ENCODE assay signal across 12 cellular contexts in the genomic region with DNA sequence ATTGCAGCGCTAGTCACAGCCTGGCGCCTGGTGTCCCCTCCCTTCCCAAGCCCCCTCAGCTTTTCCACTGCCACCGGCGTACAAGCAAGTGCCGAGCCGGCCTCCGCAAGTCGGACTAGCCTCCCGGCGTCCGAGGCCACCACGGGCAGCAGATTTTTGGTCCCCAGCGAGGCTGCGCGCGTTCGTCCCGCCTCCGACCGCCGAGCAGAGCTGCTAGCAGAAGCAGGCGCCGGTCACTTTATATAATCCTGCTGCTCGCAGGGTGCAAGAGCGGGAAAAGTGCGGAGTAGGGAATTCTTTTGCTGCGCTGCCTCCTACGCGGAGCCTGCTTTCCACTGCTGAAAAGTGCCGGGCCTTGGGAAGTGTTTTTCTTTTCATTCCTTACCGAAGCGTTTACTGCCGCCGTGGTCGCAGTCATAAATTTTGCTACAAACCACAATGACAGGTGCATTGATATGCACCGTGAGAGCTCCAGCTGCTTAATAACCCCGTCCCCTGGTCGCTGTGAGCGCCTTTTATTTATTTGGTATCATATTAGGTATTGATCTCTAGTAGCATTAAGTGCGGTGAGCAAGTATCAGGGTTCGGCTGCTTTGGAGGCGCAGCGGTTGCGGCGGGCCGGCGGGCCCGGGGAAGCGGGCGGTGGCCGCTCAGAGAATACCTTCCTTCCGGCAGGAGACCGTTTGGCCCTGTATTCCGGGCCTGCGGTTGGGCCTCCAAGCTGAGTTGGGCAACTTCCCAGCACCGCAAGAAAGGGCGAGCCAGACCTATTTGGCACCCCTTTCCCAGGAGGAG. TPM values are rescaled to one million over a fixed set of nuclear protein-coding genes. Genes with fewer than 3 reads are reported as not detected.
DNase-seq lines count a peak whose midpoint lies in the region; ATAC-seq and TF ChIP-seq lines count a peak whose summit lies in the region.
"Had no signal": no experiment of that assay in that cellular context is flagged by ENCODE, and none has a peak within 500 bp of the region (broad histone marks: within the 10 kb centered on the region; RNA-seq: fewer than 3 reads in every experiment).

No MANE protein-coding gene starts in this region.

- H3K27me3 ChIP-seq in kidney epithelial cell (ENCODE audit: control insufficient read depth, insufficient read depth, low read length) = no peaks in the 10 kb centered on the region
- peaks cover 27 to 56% (median 55%) of the 10 kb centered on the region in 3 donors for H3K27me3 ChIP-seq in gastrocnemius medialis

- TF ChIP-seq POLR2A in gastrocnemius medialis (IDR thresholded peaks at IDR 0.05) = no peak

- H3K4me1 ChIP-seq in gastrocnemius medialis = peaks cover 0 to 5% of the 10 kb centered on the region in 2 donors

- intact Hi-C loops in gastrocnemius medialis (cut with DNase I; ENCODE audit: low total_unique reads) = no loop called here

- H3K4me3 Mint-ChIP-seq in activated T-cell treated with anti-CD3 and anti-CD28 coated beads, Interleukin-2, amount 50 U/mL, for 72 hours = peak overlapping the region; percentile 12 to 49
- H3K4me3 Mint-ChIP-seq in activated T-cell treated with anti-CD3 and anti-CD28 coated beads, Interleukin-2, amount 50 U/mL, for 4 hours = no peak overlapping the region
- H3K4me3 Mint-ChIP-seq in type B pancreatic cell = peak overlapping the region; percentile 87
- H3K4me3 Mint-ChIP-seq: activated T-helper 17 cell treated with anti-CD3 and anti-CD28 coated beads, Interleukin-2, amount 50 U/mL, for 72 hours had no signal

- no peak for TF ChIP-seq CTCF in kidney epithelial cell (IDR thresholded peaks at IDR 0.05; ENCODE audit: insufficient read depth, low read length, poor library complexity, severe bottlenecking)
- TF ChIP-seq CTCF in type B pancreatic cell (conservative IDR thresholded peaks at IDR 0.05) = no peak
- TF ChIP-seq CTCF in gastrocnemius medialis (IDR thresholded peaks at IDR 0.05 in 4 of 5, conservative IDR thresholded peaks at IDR 0.05 in 1 of 5) = no peak

- H3K9me3 ChIP-seq in gastrocnemius medialis = no peaks in the 10 kb centered on the region

- no peak overlapping the region for H3K27ac Mint-ChIP-seq in activated T-cell treated with anti-CD3 and anti-CD28 coated beads, Interleukin-2, amount 50 U/mL, for 72 hours
- H3K27ac Mint-ChIP-seq in type B pancreatic cell = peak overlapping the region; percentile 89
- H3K27ac Mint-ChIP-seq: activated T-helper 17 cell treated with anti-CD3 and anti-CD28 coated beads, Interleukin-2, amount 50 U/mL, for 72 hours; effector memory CD8-positive, alpha-beta T cell had no signal

- H3K36me3 ChIP-seq in kidney epithelial cell (ENCODE audit: control insufficient read depth, insufficient read depth, low read length) (no peaks in the 10 kb centered on the region), gastrocnemius medialis (no peaks in the 10 kb centered on the region)

- H3K4me3 ChIP-seq in kidney epithelial cell (ENCODE audit: low read depth, low read length) (peak overlapping the region; percentile 30), gastrocnemius medialis (peak overlapping the region in 1 of 4 donors; percentile 17)

- H3K27me3 Mint-ChIP-seq in activated T-cell treated with anti-CD3 and anti-CD28 coated beads, Interleukin-2, amount 50 U/mL, for 72 hours (ENCODE audit: low read depth) = peaks cover 97% of the 10 kb centered on the region
- peaks cover 92% of the 10 kb centered on the region for H3K27me3 Mint-ChIP-seq in activated T-cell treated with anti-CD3 and anti-CD28 coated beads, Interleukin-2, amount 50 U/mL, for 4 hours (ENCODE audit: low read depth)
- H3K27me3 Mint-ChIP-seq in type B pancreatic cell = peaks cover 90% of the 10 kb centered on the region

- in situ Hi-C loops in gastrocnemius medialis (cut with MboI; ENCODE audit: low sequenced_read_pairs in 4 of 4) = no loop called here

- peaks cover 10% of the 10 kb centered on the region for H3K4me1 Mint-ChIP-seq in activated T-cell treated with anti-CD3 and anti-CD28 coated beads, Interleukin-2, amount 50 U/mL, for 72 hours (ENCODE audit: low read depth)
- H3K4me1 Mint-ChIP-seq in activated T-cell treated with anti-CD3 and anti-CD28 coated beads, Interleukin-2, amount 50 U/mL, for 4 hours (ENCODE audit: low read depth) = peaks cover 5% of the 10 kb centered on the region
- peaks cover 50% of the 10 kb centered on the region for H3K4me1 Mint-ChIP-seq in type B pancreatic cell (ENCODE audit: unreplicated experiment)

- H3K36me3 Mint-ChIP-seq in activated T-cell treated with anti-CD3 and anti-CD28 coated beads, Interleukin-2, amount 50 U/mL, for 72 hours (ENCODE audit: insufficient read depth in 2 of 2) = peaks cover 2 to 8% of the 10 kb centered on the region in 2 donors
- H3K36me3 Mint-ChIP-seq in activated T-cell treated with anti-CD3 and anti-CD28 coated beads, Interleukin-2, amount 50 U/mL, for 4 hours (ENCODE audit: insufficient read depth) = no peaks in the 10 kb centered on the region
- peaks cover 16% of the 10 kb centered on the region for H3K36me3 Mint-ChIP-seq in type B pancreatic cell

- DNase-seq in activated T-cell treated with anti-CD3 and anti-CD28 coated beads, Interleukin-2, amount 50 U/mL, for 72 hours = no peak
- DNase-seq in activated T-cell treated with anti-CD3 and anti-CD28 coated beads, Interleukin-2, amount 50 U/mL, for 4 hours = no peak
- DNase-seq in kidney epithelial cell (ENCODE audit: low read depth) = no peak
- DNase-seq in type B pancreatic cell (ENCODE audit: extremely low spot score, unreplicated experiment) = no peak
- DNase-seq in gastrocnemius medialis = no peak
- no peak for DNase-seq in NCI-H510A (lab: John Stamatoyannopoulos, UW)
- DNase-seq: activated CD4-positive, CD25-positive, alpha-beta regulatory T cell; effector memory CD8-positive, alpha-beta T cell; NCI-H2107 had no signal

- no peak overlapping the region for H3K27ac ChIP-seq in gastrocnemius medialis

- ATAC-seq in activated T-cell treated with anti-CD3 and anti-CD28 coated beads, Interleukin-2, amount 50 U/mL, for 72 hours (replicated peaks in 1 of 2) = no peak
- ATAC-seq in activated T-cell treated with anti-CD3 and anti-CD28 coated beads, Interleukin-2, amount 50 U/mL, for 4 hours = no peak
- ATAC-seq in gastrocnemius medialis = no peak
- ATAC-seq: activated T-helper 17 cell treated with anti-CD3 and anti-CD28 coated beads, Interleukin-2, amount 50 U/mL, for 72 hours; effector memory CD8-positive, alpha-beta T cell had no signal

- H3K9me3 Mint-ChIP-seq in activated T-cell treated with anti-CD3 and anti-CD28 coated beads, Interleukin-2, amount 50 U/mL, for 72 hours = no peaks in the 10 kb centered on the region
- H3K9me3 Mint-ChIP-seq in activated T-cell treated with anti-CD3 and anti-CD28 coated beads, Interleukin-2, amount 50 U/mL, for 4 hours = peaks cover 7% of the 10 kb centered on the region
- no peaks in the 10 kb centered on the region for H3K9me3 Mint-ChIP-seq in type B pancreatic cell

RNA-seq across cellular contexts. Expression of a gene that starts 7.9 kb away (rescaled TPM):
- total RNA-seq in activated T-cell treated with anti-CD3 and anti-CD28 coated beads, Interleukin-2, amount 50 U/mL, for 72 hours = not detected
- total RNA-seq in activated T-cell treated with anti-CD3 and anti-CD28 coated beads, Interleukin-2, amount 50 U/mL, for 4 hours = not detected
- total RNA-seq in kidney epithelial cell (5.4 and 9.2 TPM in 2 replicates), type B pancreatic cell (ENCODE audit: low replicate concordance) (25.4 TPM in 1 of 2 replicates, not detected in the other), gastrocnemius medialis (1 to 10 TPM in 1 of 4 donors, under 1 TPM in 2, not detected in 1; 0.36 to 1.7 (median 0.64) TPM)
- total RNA-seq: activated T-helper 17 cell treated with anti-CD3 and anti-CD28 coated beads, Interleukin-2, amount 50 U/mL, for 72 hours; LHCN-M2; osteocyte had no signal

RNA-seq across cellular contexts. Expression of a gene that starts 13.7 kb away (rescaled TPM):
- not detected for total RNA-seq in activated T-cell treated with anti-CD3 and anti-CD28 coated beads, Interleukin-2, amount 50 U/mL, for 72 hours
- not detected for total RNA-seq in activated T-cell treated with anti-CD3 and anti-CD28 coated beads, Interleukin-2, amount 50 U/mL, for 4 hours
- 5.4 and 13.8 TPM in 2 replicates for total RNA-seq in kidney epithelial cell
- 37.0 TPM in 1 of 2 replicates, not detected in the other for total RNA-seq in type B pancreatic cell (ENCODE audit: low replicate concordance)
- total RNA-seq in gastrocnemius medialis = 1 to 10 TPM in 1 of 4 donors, under 1 TPM in 1, not detected in 2; 0.29 to 1.4 TPM
- total RNA-seq: activated T-helper 17 cell treated with anti-CD3 and anti-CD28 coated beads, Interleukin-2, amount 50 U/mL, for 72 hours; LHCN-M2; osteocyte had no signal

RNA-seq across cellular contexts. Expression of a gene that starts 23.5 kb away (rescaled TPM):
- not detected for total RNA-seq in activated T-cell treated with anti-CD3 and anti-CD28 coated beads, Interleukin-2, amount 50 U/mL, for 72 hours
- not detected for total RNA-seq in activated T-cell treated with anti-CD3 and anti-CD28 coated beads, Interleukin-2, amount 50 U/mL, for 4 hours
- 9.8 and 11.1 TPM in 2 replicates for total RNA-seq in kidney epithelial cell
- 7.7 TPM in 1 of 2 replicates, not detected in the other for total RNA-seq in type B pancreatic cell (ENCODE audit: low replicate concordance)
- under 1 TPM in 1 of 4 donors, not detected in 3; 0.20 TPM for total RNA-seq in gastrocnemius medialis
- total RNA-seq: activated T-helper 17 cell treated with anti-CD3 and anti-CD28 coated beads, Interleukin-2, amount 50 U/mL, for 72 hours; LHCN-M2; osteocyte had no signal

RNA-seq across cellular contexts. Expression of a gene that starts 35.5 kb away (rescaled TPM):
- not detected for total RNA-seq in activated T-cell treated with anti-CD3 and anti-CD28 coated beads, Interleukin-2, amount 50 U/mL, for 72 hours
- total RNA-seq in activated T-cell treated with anti-CD3 and anti-CD28 coated beads, Interleukin-2, amount 50 U/mL, for 4 hours = under 1 TPM in 1 of 3 donors, not detected in 2; 0.11 TPM
- total RNA-seq in kidney epithelial cell (18.1 and 22.5 TPM in 2 replicates), type B pancreatic cell (ENCODE audit: low replicate concordance) (2.8 TPM in 1 of 2 replicates, not detected in the other), gastrocnemius medialis (10 to 100 TPM in 1 of 4 donors, 1 to 10 TPM in 3; 4.0 to 12.0 (median 7.2) TPM)
- total RNA-seq: activated T-helper 17 cell treated with anti-CD3 and anti-CD28 coated beads, Interleukin-2, amount 50 U/mL, for 72 hours; osteocyte had no signal

RNA-seq across cellular contexts. Expression of a gene that starts 42.5 kb away (rescaled TPM):
- total RNA-seq in activated T-cell treated with anti-CD3 and anti-CD28 coated beads, Interleukin-2, amount 50 U/mL, for 72 hours = not detected
- total RNA-seq in activated T-cell treated with anti-CD3 and anti-CD28 coated beads, Interleukin-2, amount 50 U/mL, for 4 hours = not detected
- total RNA-seq in kidney epithelial cell (11.6 and 12.2 TPM in 2 replicates), type B pancreatic cell (ENCODE audit: low replicate concordance) (0.19 and 1.5 TPM in 2 replicates), gastrocnemius medialis (1 to 10 TPM in 2 of 4 donors, under 1 TPM in 2; 0.33 to 1.8 (median 0.78) TPM)
- total RNA-seq: activated T-helper 17 cell treated with anti-CD3 and anti-CD28 coated beads, Interleukin-2, amount 50 U/mL, for 72 hours; osteocyte had no signal
